In the genomic region with DNA sequence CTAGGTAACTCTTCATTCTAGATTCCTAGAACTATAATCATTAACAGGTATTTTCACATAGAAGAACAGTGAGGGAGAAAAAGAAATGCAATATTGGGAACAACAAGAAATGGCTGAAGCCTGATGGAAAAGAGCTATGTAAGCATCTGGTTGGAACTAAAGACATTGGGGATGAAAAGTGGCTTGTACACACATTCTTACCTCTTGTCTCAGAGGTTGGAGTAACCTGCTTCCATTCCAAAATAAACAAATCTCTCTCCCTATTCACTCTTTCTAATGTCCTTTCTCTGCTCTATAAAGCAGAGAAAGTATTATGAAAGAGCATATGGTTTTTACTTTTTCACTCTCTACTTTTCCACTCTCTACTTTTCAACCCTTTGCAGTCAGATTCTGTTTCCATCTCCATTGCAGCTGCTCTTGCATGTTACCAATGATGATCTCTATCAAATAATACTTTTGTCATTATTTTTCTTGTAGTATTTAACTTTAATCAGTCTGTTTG, we compare ENCODE assay signal across 22 cellular contexts. TPM values are rescaled to one million over a fixed set of nuclear protein-coding genes. Genes with fewer than 3 reads are reported as not detected.
DNase-seq lines count a peak whose midpoint lies in the region; ATAC-seq, FAIRE-seq and TF ChIP-seq lines count a peak whose summit lies in the region.
"Had no signal": no experiment of that assay in that cellular context is flagged by ENCODE, and none has a peak within 500 bp of the region (broad histone marks: within the 10 kb centered on the region; RNA-seq: fewer than 3 reads in every experiment).

No MANE protein-coding gene starts in this region.

- no peaks in the 10 kb centered on the region for H3K9me3 Mint-ChIP-seq in MCF 10A (ENCODE audit: unreplicated experiment)
- H3K9me3 Mint-ChIP-seq in astrocyte (ENCODE audit: unreplicated experiment) = no peaks in the 10 kb centered on the region
- H3K9me3 Mint-ChIP-seq in naive thymus-derived CD4-positive, alpha-beta T cell = peaks cover 0 to 1% (median 0%) of the 10 kb centered on the region in 11 donors
- H3K9me3 Mint-ChIP-seq in T-cell = no peaks in the 10 kb centered on the region
- H3K9me3 Mint-ChIP-seq: GM23338, H9, HFFc6 had no signal

- no peak overlapping the region for H3K9ac ChIP-seq in astrocyte (ENCODE audit: low read length)

- POLR2A ChIA-PET in MCF 10A (lab: Yijun Ruan, JAX) (no interaction called here), T-cell (lab: Charles Lee) (interaction anchor here in 1 of 2 donors (0.7 kb wide), 1 partner anchor 838 kb away, joined by 3 read pairs; no protein-coding TSS in a partner anchor)
- POLR2A ChIA-PET in naive thymus-derived CD4-positive, alpha-beta T cell (lab: Charles Lee) = no interaction called here

- H3K4me1 ChIP-seq in breast epithelium (no peaks in the 10 kb centered on the region), astrocyte (ENCODE audit: insufficient read depth, low read length) (no peaks in the 10 kb centered on the region)
- no peaks in the 10 kb centered on the region for H3K4me1 ChIP-seq in naive thymus-derived CD4-positive, alpha-beta T cell (ENCODE audit: control insufficient read depth in 2 of 2, insufficient read depth in 2 of 2, low read length in 2 of 2)

- H3K4me3 ChIP-seq in breast epithelium (no peak overlapping the region), astrocyte (ENCODE audit: insufficient read depth, low read depth, low read length) (no peak overlapping the region)
- no peak overlapping the region for H3K4me3 ChIP-seq in naive thymus-derived CD4-positive, alpha-beta T cell (ENCODE audit: low read length)
- H3K4me3 ChIP-seq: GM23338 had no signal

- no peak for DNase-seq in MCF 10A (ENCODE audit: unreplicated experiment)
- DNase-seq in breast epithelium (ENCODE audit: low spot score in 2 of 2) = no peak
- peak; percentile 47 for DNase-seq in astrocyte (ENCODE audit: low read depth)
- DNase-seq in fibroblast of gingiva (ENCODE audit: low read depth) = peak; percentile 11
- DNase-seq in frontal cortex (ENCODE audit: low spot score in 2 of 2) = no peak
- no peak for DNase-seq in naive thymus-derived CD4-positive, alpha-beta T cell
- DNase-seq in T-cell = no peak
- DNase-seq: H9, HFFc6, KBM-7, MM.1S, NCI-H2029, NCI-H446, NCI-H524 treated with DMSO at 0.1 percent for 48 hours, NCI-H774 had no signal

- peaks cover 25% of the 10 kb centered on the region for H4K20me1 ChIP-seq in astrocyte (ENCODE audit: insufficient read depth, low read length)

- CTCF ChIA-PET in MCF 10A (lab: Yijun Ruan, JAX) (interaction anchor here (1.1 to 1.9 kb wide), 4 partner anchors 11 to 174 kb away, joined by 3 to 6 read pairs (median 3); no protein-coding TSS in a partner anchor), T-cell (lab: Charles Lee) (no interaction called here)
- CTCF ChIA-PET in naive thymus-derived CD4-positive, alpha-beta T cell (lab: Charles Lee) = no interaction called here

- H3K27ac ChIP-seq in breast epithelium = no peak overlapping the region
- H3K27ac ChIP-seq in astrocyte (ENCODE audit: low read depth, low read length) = no peak overlapping the region
- H3K27ac ChIP-seq in naive thymus-derived CD4-positive, alpha-beta T cell (ENCODE audit: low read depth, low read length) = no peak overlapping the region

- H3K27ac Mint-ChIP-seq in MCF 10A (ENCODE audit: low read depth, unreplicated experiment) (peak overlapping the region; percentile 17), astrocyte (ENCODE audit: unreplicated experiment) (no peak overlapping the region), T-cell (no peak overlapping the region)
- no peak overlapping the region for H3K27ac Mint-ChIP-seq in naive thymus-derived CD4-positive, alpha-beta T cell
- H3K27ac Mint-ChIP-seq: GM23338, HFFc6 had no signal

- FAIRE-seq in astrocyte (lab: Jason Lieb, UNC) (no peak), frontal cortex (lab: Jason Lieb, UNC) (no peak)
- FAIRE-seq: G401.6, HTR-8/SVneo, RCC 7860 had no signal

- H3K4me2 ChIP-seq in astrocyte (ENCODE audit: low read length) = no peak overlapping the region
- H3K4me2 ChIP-seq: GM23338 had no signal

- H3K79me2 ChIP-seq in astrocyte (ENCODE audit: insufficient read depth, low read length) = peaks cover 5% of the 10 kb centered on the region

- H3K27me3 Mint-ChIP-seq in MCF 10A (ENCODE audit: insufficient read depth, unreplicated experiment) (no peaks in the 10 kb centered on the region), astrocyte (ENCODE audit: low read depth, unreplicated experiment) (no peaks in the 10 kb centered on the region), T-cell (no peaks in the 10 kb centered on the region)
- no peaks in the 10 kb centered on the region for H3K27me3 Mint-ChIP-seq in naive thymus-derived CD4-positive, alpha-beta T cell

- H2AFZ ChIP-seq in astrocyte (ENCODE audit: low read depth, low read length) = no peak overlapping the region
- H2AFZ ChIP-seq: GM23338 had no signal

- no peak overlapping the region for H3K4me3 Mint-ChIP-seq in MCF 10A (ENCODE audit: unreplicated experiment)
- H3K4me3 Mint-ChIP-seq in astrocyte (ENCODE audit: unreplicated experiment) = no peak overlapping the region
- H3K4me3 Mint-ChIP-seq in naive thymus-derived CD4-positive, alpha-beta T cell = no peak overlapping the region
- H3K4me3 Mint-ChIP-seq in T-cell = no peak overlapping the region
- H3K4me3 Mint-ChIP-seq: GM23338, H9, HFFc6 had no signal

- no TSS peak for BruUV-seq in MCF 10A (replicated peaks; lab: Mats Ljungman, UMichigan)

- H3K9me3 ChIP-seq in breast epithelium (no peaks in the 10 kb centered on the region), astrocyte (ENCODE audit: insufficient read depth, low read depth, low read length) (no peaks in the 10 kb centered on the region)
- H3K9me3 ChIP-seq in naive thymus-derived CD4-positive, alpha-beta T cell (ENCODE audit: control insufficient read depth in 2 of 3, low read length in 3 of 3) = no peaks in the 10 kb centered on the region

- no peak for TF ChIP-seq POLR2A in breast epithelium (IDR thresholded peaks at IDR 0.05)

- H3K4me1 Mint-ChIP-seq in MCF 10A (ENCODE audit: insufficient read depth, unreplicated experiment) (peaks cover 12% of the 10 kb centered on the region), astrocyte (ENCODE audit: low read depth, unreplicated experiment) (peaks cover 2% of the 10 kb centered on the region), T-cell (no peaks in the 10 kb centered on the region)
- H3K4me1 Mint-ChIP-seq in naive thymus-derived CD4-positive, alpha-beta T cell = no peaks in the 10 kb centered on the region
- H3K4me1 Mint-ChIP-seq: GM23338, H9 had no signal

- H3K36me3 Mint-ChIP-seq in MCF 10A (ENCODE audit: insufficient read depth, unreplicated experiment) = peaks cover 68% of the 10 kb centered on the region
- peaks cover 5% of the 10 kb centered on the region for H3K36me3 Mint-ChIP-seq in astrocyte (ENCODE audit: low read depth, unreplicated experiment)
- H3K36me3 Mint-ChIP-seq in naive thymus-derived CD4-positive, alpha-beta T cell = peaks cover 0 to 42% (median 20%) of the 10 kb centered on the region in 5 donors
- peaks cover 28% of the 10 kb centered on the region for H3K36me3 Mint-ChIP-seq in T-cell

- intact Hi-C loops in MCF 10A (cut with micrococcal nuclease) = no loop called here
- intact Hi-C loops in breast epithelium (cut with DNase I; ENCODE audit: low total_unique reads) = no loop called here
- intact Hi-C loops in naive thymus-derived CD4-positive, alpha-beta T cell (cut with micrococcal nuclease) = no loop called here

- no peaks in the 10 kb centered on the region for H3K27me3 ChIP-seq in breast epithelium
- no peaks in the 10 kb centered on the region for H3K27me3 ChIP-seq in astrocyte (ENCODE audit: insufficient read depth, low read length)
- no peaks in the 10 kb centered on the region for H3K27me3 ChIP-seq in naive thymus-derived CD4-positive, alpha-beta T cell (ENCODE audit: control insufficient read depth in 2 of 2, insufficient read depth in 2 of 2, low read length in 2 of 2)

- TF ChIP-seq CTCF in MCF 10A (IDR thresholded peaks at IDR 0.05; ENCODE audit: unreplicated experiment) = no peak
- TF ChIP-seq CTCF in breast epithelium (IDR thresholded peaks at IDR 0.05) = no peak
- no peak for TF ChIP-seq CTCF in astrocyte (IDR thresholded peaks at IDR 0.05; ENCODE audit: insufficient read depth, low read depth, low read length)

- peaks cover 5% of the 10 kb centered on the region for H3K36me3 ChIP-seq in breast epithelium
- peaks cover 28% of the 10 kb centered on the region for H3K36me3 ChIP-seq in astrocyte (ENCODE audit: insufficient read depth, low read length)
- peaks cover 6 to 47% (median 10%) of the 10 kb centered on the region in 3 experiments for H3K36me3 ChIP-seq in naive thymus-derived CD4-positive, alpha-beta T cell (ENCODE audit: control insufficient read depth in 2 of 3, insufficient read depth in 3 of 3, low read length in 3 of 3)

- ATAC-seq in naive thymus-derived CD4-positive, alpha-beta T cell = no peak
- ATAC-seq in T-cell (replicated peaks in 1 of 4) = no peak
- ATAC-seq: GM23338 had no signal

RNA-seq across cellular contexts. Expression of a gene that starts 37.5 kb away (rescaled TPM):
- total RNA-seq in MCF 10A (2022) (106 and 113 TPM in 2 replicates), breast epithelium (100 to 1,000 TPM in 2 of 3 donors, 10 to 100 TPM in 1; 83.6 to 177 (median 130) TPM), astrocyte (136 and 143 TPM in 2 replicates), frontal cortex (150 TPM), T-cell (100 to 1,000 TPM; 106 to 123 (median 112) TPM)
- total RNA-seq in naive thymus-derived CD4-positive, alpha-beta T cell = 100 to 1,000 TPM in 3 of 5 experiments, 10 to 100 TPM in 2; 83.2 to 141 (median 106) TPM
- 100 to 1,000 TPM; 147 to 159 TPM for polyA plus RNA-seq in naive thymus-derived CD4-positive, alpha-beta T cell

RNA-seq across cellular contexts. Expression of a gene that starts 45.0 kb away (rescaled TPM):
- total RNA-seq in MCF 10A (2022) (not detected in 2 replicates), breast epithelium (not detected), astrocyte (0.14 TPM in 1 of 2 replicates, not detected in the other), frontal cortex (not detected), T-cell (under 1 TPM in 1 of 5 donors, not detected in 4; 0.18 TPM)
- total RNA-seq in naive thymus-derived CD4-positive, alpha-beta T cell = not detected
- not detected for polyA plus RNA-seq in naive thymus-derived CD4-positive, alpha-beta T cell
- total RNA-seq: A172, Daoy, GM23338, HFFc6, LHCN-M2 had no signal
- polyA plus RNA-seq: GM23338 had no signal

RNA-seq across cellular contexts. Expression of a gene that starts 57.1 kb away (rescaled TPM):
- total RNA-seq in MCF 10A (2022) (8.8 and 12.6 TPM in 2 replicates), breast epithelium (1 to 10 TPM; 2.3 to 4.8 (median 3.2) TPM), astrocyte (5.1 and 8.8 TPM in 2 replicates), frontal cortex (7.7 TPM), T-cell (1 to 10 TPM in 4 of 5 donors, under 1 TPM in 1; 0.85 to 3.4 (median 1.7) TPM)
- total RNA-seq in naive thymus-derived CD4-positive, alpha-beta T cell = 10 to 100 TPM in 1 of 5 experiments, 1 to 10 TPM in 4; 1.3 to 28.5 (median 1.9) TPM
- under 1 TPM; 0.47 to 0.69 TPM for polyA plus RNA-seq in naive thymus-derived CD4-positive, alpha-beta T cell

Comparison
In these comparisons a context has a peak if more than half of its experiments do, and no peak if none do; other contexts are left out.
1. DNase-seq: peak in astrocyte (single experiment) and fibroblast of gingiva (single experiment); none in MCF 10A (single experiment), breast epithelium (0 of 2), frontal cortex (0 of 2), naive thymus-derived CD4-positive, alpha-beta T cell (0 of 9) and T-cell (0 of 34).